ENCODE assay signal across 8 cellular contexts in the genomic region with DNA sequence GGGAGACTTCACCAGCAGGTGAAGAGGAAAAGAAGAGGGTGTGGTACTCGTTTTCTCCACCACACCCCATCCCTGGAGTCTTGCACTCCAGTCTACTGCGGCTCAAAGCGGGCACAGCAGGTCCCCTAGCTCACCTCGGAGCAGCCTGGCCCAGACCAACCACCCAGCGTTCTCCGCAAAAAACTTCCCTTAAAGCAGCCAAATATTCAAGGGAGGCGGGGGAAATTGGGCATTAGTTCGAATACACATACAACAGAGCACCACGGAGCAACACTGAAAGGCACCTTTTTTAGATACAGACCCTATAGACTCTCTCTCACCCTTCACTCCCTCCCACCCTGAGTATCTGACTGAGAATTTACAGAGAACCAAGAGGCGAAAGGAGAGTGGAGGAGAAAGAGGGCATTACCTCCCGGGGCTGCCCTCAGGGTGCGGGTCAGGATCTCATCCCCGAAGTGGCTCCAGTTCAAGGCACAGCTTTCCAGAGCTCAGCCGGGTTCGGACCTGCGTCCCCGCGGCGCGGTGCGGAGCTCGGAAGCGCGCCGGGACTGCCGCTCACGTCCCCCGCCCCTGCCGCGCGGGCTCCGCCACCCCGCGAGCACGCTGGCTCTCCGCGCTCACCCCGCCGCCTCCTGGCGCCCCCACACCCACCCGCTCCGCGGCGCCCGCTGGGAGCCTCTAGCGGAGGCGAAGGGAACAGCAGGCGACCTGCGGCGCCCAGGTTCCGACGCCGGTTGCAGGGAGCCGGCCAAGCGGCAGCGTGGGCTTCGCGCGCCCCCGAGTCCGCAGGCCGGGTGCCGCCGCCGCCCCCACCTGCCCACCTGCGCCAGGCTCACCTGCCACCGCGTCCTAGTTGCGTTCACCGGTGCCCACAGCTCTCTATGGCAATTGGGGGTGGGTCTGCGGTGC. TPM values are rescaled to one million over a fixed set of nuclear protein-coding genes. Genes with fewer than 3 reads are reported as not detected.
DNase-seq lines count a peak whose midpoint lies in the region; ATAC-seq and TF ChIP-seq lines count a peak whose summit lies in the region.

No MANE protein-coding gene starts in this region.

- CTCF ChIA-PET in Caco-2 (lab: Charles Lee): no interaction called here

- H3K27me3 Mint-ChIP-seq in Caco-2 (ENCODE audit: insufficient read depth, unreplicated experiment): peaks cover 4% of the 10 kb centered on the region

- peak; percentile 85 for ATAC-seq in GM19468 (IDR thresholded peaks at IDR 0.05; ENCODE audit: extremely low read depth, unreplicated experiment)
- ATAC-seq in HG03520 (IDR thresholded peaks at IDR 0.05; ENCODE audit: unreplicated experiment): peak; percentile 88

- no peaks in the 10 kb centered on the region for H3K9me3 ChIP-seq in Caco-2

- H3K4me3 ChIP-seq in Caco-2 (ENCODE audit: low read depth, low read length): no peak overlapping the region

- POLR2A ChIA-PET in Caco-2 (lab: Charles Lee): no interaction called here

- H3K4me1 ChIP-seq in Caco-2: no peaks in the 10 kb centered on the region

- H3K27ac Mint-ChIP-seq in Caco-2 (ENCODE audit: unreplicated experiment): no peak overlapping the region

- peak; percentile 28 to 36 for TF ChIP-seq CTCF in Caco-2 (IDR thresholded peaks at IDR 0.05; ENCODE audit: insufficient read depth in 1 of 2, low read depth in 1 of 2, low read length in 1 of 2, severe bottlenecking in 1 of 2, unreplicated experiment in 1 of 2)

- no peaks in the 10 kb centered on the region for H3K4me1 Mint-ChIP-seq in Caco-2 (ENCODE audit: low read depth, unreplicated experiment)

- H3K36me3 ChIP-seq in Caco-2 (ENCODE audit: control insufficient read depth, insufficient read depth, low read length): no peaks in the 10 kb centered on the region

- no TSS peak for BruUV-seq in Caco-2 (replicated peaks; lab: Mats Ljungman, UMichigan)

- intact Hi-C loops in Caco-2 (cut with micrococcal nuclease; ENCODE audit: unreplicated experiment): no loop called here

- no peaks in the 10 kb centered on the region for H3K27me3 ChIP-seq in Caco-2 (replicated peaks; ENCODE audit: control insufficient read depth, insufficient read depth, low read length)

- H3K4me3 Mint-ChIP-seq in Caco-2 (ENCODE audit: unreplicated experiment): peak overlapping the region; percentile 4

- H3K9me3 Mint-ChIP-seq in Caco-2 (ENCODE audit: unreplicated experiment): no peaks in the 10 kb centered on the region

- DNase-seq in Caco-2 (peak in 1 of 2 experiments; percentile 35), SK-N-DZ (ENCODE audit: low spot score) (peak; percentile 37), dermis microvascular lymphatic vessel endothelial cell (ENCODE audit: low read depth in 2 of 2) (peak; percentile 3 to 19), lung microvascular endothelial cell (ENCODE audit: low read depth in 2 of 2) (peak; percentile 3 to 43), MV-4-11 (lab: John Stamatoyannopoulos, UW) (no peak)
- peak; percentile 19 for DNase-seq in stimulated activated CD8-positive, alpha-beta memory T cell treated with anti-CD3 and anti-CD28 coated beads, Interleukin-4, amount 100 ng/mL, for 24 hours (ENCODE audit: low read depth)

- H3K36me3 Mint-ChIP-seq in Caco-2 (ENCODE audit: insufficient read depth, unreplicated experiment): no peaks in the 10 kb centered on the region

RNA-seq across cellular contexts. Expression of a gene that starts 1.5 kb away (rescaled TPM):
- total RNA-seq in Caco-2 (2022) (not detected in 2 replicates), dermis microvascular lymphatic vessel endothelial cell (under 0.01 TPM in 1 of 2 replicates, not detected in the other), lung microvascular endothelial cell (not detected in 2 replicates)
- 2.0 and 2.7 TPM in 2 replicates for polyA plus RNA-seq in SK-N-DZ (2014; cell fraction: cytosol; rRNA removed)
- 4.8 and 4.9 TPM in 2 replicates for polyA plus RNA-seq in SK-N-DZ (2014; cell fraction: nucleus; rRNA removed)
